1 cellular context compared by ENCODE assay signal in the genomic region with DNA sequence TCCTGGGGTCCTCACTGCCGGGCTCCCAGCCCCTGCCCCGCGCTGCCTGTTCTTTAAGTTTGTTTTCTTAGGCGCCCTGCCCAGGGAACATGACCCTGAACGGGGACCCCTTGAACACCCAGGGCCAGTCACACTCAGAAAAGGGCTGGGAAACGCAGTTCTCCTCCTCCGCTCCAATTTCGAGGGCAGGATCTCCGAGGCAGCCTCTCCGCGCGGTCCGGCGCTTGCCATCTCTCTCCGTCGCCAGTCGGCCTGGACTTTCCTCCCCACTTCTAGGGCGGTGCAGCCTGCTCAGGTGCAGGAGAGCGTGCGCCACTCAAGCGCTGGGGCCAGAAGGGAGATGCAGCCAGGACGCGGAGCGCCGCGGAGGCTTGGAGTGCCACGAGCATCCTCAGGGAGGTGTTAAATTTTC.
TF ChIP-seq lines count a peak whose summit lies in the region.

No MANE protein-coding gene starts in this region.

TF ChIP-seq in HepG2, 621 proteins besides CTCF, POLR2A, EP300 and RAD21:
- no peak for TF ChIP-seq SALL1 (CRISPR knock-in tag; IDR thresholded peaks at IDR 0.05)
- no peak for TF ChIP-seq GATA4 (IDR thresholded peaks at IDR 0.05; ENCODE audit: borderline replicate concordance, low read depth)
- no peak for TF ChIP-seq ZNF18 (CRISPR knock-in tag; IDR thresholded peaks at IDR 0.05; ENCODE audit: insufficient replicate concordance)
- TF ChIP-seq MAFK (conservative IDR thresholded peaks at IDR 0.05 in 1 of 2, IDR thresholded peaks at IDR 0.05 in 1 of 2; ENCODE audit: low read length in 2 of 2) = no peak
TF ChIP-seq in HepG2: peak in this region for 0.
